10 cellular contexts compared by ENCODE assay signal in the genomic region with DNA sequence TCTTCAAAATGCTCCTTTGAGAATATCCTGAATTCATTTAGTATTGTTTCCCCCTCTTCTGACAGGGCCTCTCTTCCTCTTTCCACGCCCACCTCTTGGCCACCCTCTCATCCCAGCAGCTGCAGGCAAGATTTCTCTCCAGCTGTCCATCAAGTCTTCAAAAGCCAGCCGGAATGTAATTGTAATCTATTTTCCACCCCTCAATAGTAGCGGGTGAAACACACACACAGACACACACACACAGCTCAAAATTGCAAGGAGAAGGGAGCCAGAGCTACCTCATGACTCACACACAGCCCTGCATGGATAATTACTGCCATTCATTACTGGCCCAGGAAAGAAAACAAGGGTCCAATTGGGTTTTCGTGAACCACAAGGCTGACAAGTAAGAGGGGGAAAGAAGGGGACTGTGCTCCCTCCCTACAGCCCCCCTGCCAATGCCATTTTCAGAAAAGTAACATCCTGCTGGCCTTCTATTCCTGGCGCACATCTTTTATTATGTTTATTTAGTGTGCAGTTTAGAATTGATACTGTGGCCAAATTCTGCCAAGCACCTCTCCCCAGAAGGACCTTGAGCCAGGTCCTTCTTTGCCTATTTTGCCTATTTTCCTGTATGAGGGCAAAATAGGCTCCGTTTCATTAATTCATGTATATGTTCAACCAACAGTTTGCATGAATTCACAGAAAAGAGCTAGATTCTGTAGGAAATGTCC.
DNase-seq lines count a peak whose midpoint lies in the region; ATAC-seq lines count a peak whose summit lies in the region.
"Had no signal": no experiment of that assay in that cellular context is flagged by ENCODE, and none has a peak within 500 bp of the region (broad histone marks: within the 10 kb centered on the region; RNA-seq: fewer than 3 reads in every experiment).

No MANE protein-coding gene starts in this region.

- in situ Hi-C loops in SK-MEL-5 (cut with HindIII; ENCODE audit: low pct_unique_long_range_greater_than_20kb, low sequenced_read_pairs): no loop called here

- intact Hi-C loops in cardiac septum (cut with DNase I) (no loop called here), left ventricle myocardium superior (cut with micrococcal nuclease) (no loop called here)

- peak; percentile 41 for DNase-seq in Ammon's horn (ENCODE audit: low spot score)
- DNase-seq in NCI-H128 (lab: John Stamatoyannopoulos, UW; ENCODE audit: unreplicated experiment): peak; percentile 27
- peak; percentile 86 for DNase-seq in SK-MEL-5 (ENCODE audit: low read depth, low spot score)
- DNase-seq in kidney tubule cell (ENCODE audit: low spot score): peak; percentile 25
- no peak for DNase-seq in cardiac septum (ENCODE audit: low spot score)
- no peak for DNase-seq in left ventricle myocardium superior
- DNase-seq: activated CD4-positive, CD25-positive, alpha-beta regulatory T cell; MM.1S had no signal

- no peak for ATAC-seq in HG03135 (IDR thresholded peaks at IDR 0.05; ENCODE audit: unreplicated experiment)
- ATAC-seq in GM19395 (IDR thresholded peaks at IDR 0.05; ENCODE audit: unreplicated experiment): no peak
- ATAC-seq in left ventricle myocardium superior: no peak

Comparison
In these comparisons a context has a peak if more than half of its experiments do, and no peak if none do; other contexts are left out.
1. DNase-seq: peak in Ammon's horn (single experiment), NCI-H128 (single experiment), SK-MEL-5 (single experiment) and kidney tubule cell (single experiment); none in cardiac septum (single experiment) and left ventricle myocardium superior (single experiment).